ENCODE assay signal across 9 cellular contexts in the genomic region with DNA sequence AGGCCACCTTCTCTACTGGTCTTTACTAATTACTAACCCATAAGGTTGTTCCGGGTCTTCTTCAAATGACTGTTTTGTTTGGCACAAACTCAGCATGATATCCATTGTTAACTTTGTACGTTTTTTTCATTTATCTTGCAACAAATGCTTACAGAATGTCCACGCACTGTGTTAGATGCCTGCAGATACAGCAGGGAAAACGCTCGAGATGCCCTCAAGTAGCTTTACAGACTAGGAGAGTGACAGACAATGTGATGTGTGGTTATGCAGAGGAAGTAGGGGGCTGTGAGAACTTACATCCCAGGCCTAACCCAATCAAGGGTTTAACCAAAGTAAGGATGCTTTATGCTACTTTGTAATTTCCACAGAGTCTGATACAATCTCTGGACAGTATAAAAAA. TPM values are rescaled to one million over a fixed set of nuclear protein-coding genes. Genes with fewer than 3 reads are reported as not detected.
DNase-seq lines count a peak whose midpoint lies in the region; ATAC-seq, FAIRE-seq and TF ChIP-seq lines count a peak whose summit lies in the region.
"Had no signal": no experiment of that assay in that cellular context is flagged by ENCODE, and none has a peak within 500 bp of the region (broad histone marks: within the 10 kb centered on the region; RNA-seq: fewer than 3 reads in every experiment).

No MANE protein-coding gene starts in this region.

- no peaks in the 10 kb centered on the region for H3K9me2 ChIP-seq in Loucy (replicated peaks; ENCODE audit: low read depth, low read length)

- H3K27ac Mint-ChIP-seq in natural killer cell treated with Interleukin-12 subunit alpha and Interleukin-12 subunit beta and Interleukin-15 and Interleukin-18, amount 100 ng/mL, for 72 hours, result peak overlapping the region; percentile 81 to 89

- H3K4me3 Mint-ChIP-seq in natural killer cell treated with Interleukin-12 subunit alpha and Interleukin-12 subunit beta and Interleukin-15 and Interleukin-18, amount 100 ng/mL, for 72 hours, result peak overlapping the region; percentile 88

- H3K9me3 ChIP-seq in DND-41 (ENCODE audit: insufficient read depth, low read length, severe bottlenecking) (no peaks in the 10 kb centered on the region), Loucy (ENCODE audit: insufficient read depth, low read depth, low read length) (no peaks in the 10 kb centered on the region)

- H3K36me3 ChIP-seq in DND-41 (ENCODE audit: insufficient read depth, low read length), result peaks cover 32% of the 10 kb centered on the region
- H3K36me3 ChIP-seq in Loucy (ENCODE audit: insufficient read depth, low read length), result no peaks in the 10 kb centered on the region; the same call in 1 of the 2 replicates
- H3K36me3 ChIP-seq in bronchial epithelial cell (ENCODE audit: control insufficient read depth, insufficient read depth, low read length), result no peaks in the 10 kb centered on the region

- no peaks in the 10 kb centered on the region for H3K9me3 Mint-ChIP-seq in natural killer cell treated with Interleukin-12 subunit alpha and Interleukin-12 subunit beta and Interleukin-15 and Interleukin-18, amount 100 ng/mL, for 72 hours

- H4K20me1 ChIP-seq in DND-41 (ENCODE audit: insufficient read depth, low read length) (peaks cover 5% of the 10 kb centered on the region; the same call in 1 of the 2 replicates), Loucy (ENCODE audit: insufficient read depth, low read length, poor library complexity, severe bottlenecking) (peaks cover 4% of the 10 kb centered on the region)

- peaks cover 5 to 10% of the 10 kb centered on the region in 2 donors for H3K4me1 Mint-ChIP-seq in natural killer cell treated with Interleukin-12 subunit alpha and Interleukin-12 subunit beta and Interleukin-15 and Interleukin-18, amount 100 ng/mL, for 72 hours (ENCODE audit: low read depth in 2 of 2)

- H3K4me1 ChIP-seq in DND-41 (ENCODE audit: insufficient read depth, low read length) (peaks cover 45% of the 10 kb centered on the region), Loucy (ENCODE audit: insufficient read depth, low read length, poor library complexity, severe bottlenecking) (peaks cover 27% of the 10 kb centered on the region)

- no peaks in the 10 kb centered on the region for H3F3A ChIP-seq in Loucy (ENCODE audit: low read depth)

- H2AFZ ChIP-seq in DND-41 (ENCODE audit: low read depth, low read length) (peak overlapping the region; percentile 99), Loucy (ENCODE audit: low read length) (peak overlapping the region; percentile 83)

- FAIRE-seq in bronchial epithelial cell (lab: Jason Lieb, UNC), result no peak

- no peaks in the 10 kb centered on the region for H3K27me3 Mint-ChIP-seq in natural killer cell treated with Interleukin-12 subunit alpha and Interleukin-12 subunit beta and Interleukin-15 and Interleukin-18, amount 100 ng/mL, for 72 hours

- TF ChIP-seq CTCF in DND-41 (IDR thresholded peaks at IDR 0.05; ENCODE audit: borderline replicate concordance, extremely low read depth, low read length, poor library complexity, severe bottlenecking) (no peak), Loucy (conservative IDR thresholded peaks at IDR 0.05; ENCODE audit: low read length) (no peak), bronchial epithelial cell (IDR thresholded peaks at IDR 0.05; ENCODE audit: insufficient read depth, low read length, severe bottlenecking) (no peak)

- peak; percentile 73 for ATAC-seq in DND-41 (ENCODE audit: insufficient read depth, low read depth)
- peak in 1 of 2 donors; percentile 45 for ATAC-seq in natural killer cell treated with Interleukin-12 subunit alpha and Interleukin-12 subunit beta and Interleukin-15 and Interleukin-18, amount 100 ng/mL, for 72 hours
- ATAC-seq in HG03571 (IDR thresholded peaks at IDR 0.05; ENCODE audit: unreplicated experiment), result no peak

- DNase-seq in DND-41 (peak; percentile 40), bronchial epithelial cell (ENCODE audit: low read depth) (no peak), NCI-H2107 treated with DMSO at 0.1 percent for 48 hours (lab: John Stamatoyannopoulos, UW; ENCODE audit: unreplicated experiment) (no peak), activated gamma-delta T cell (lab: John Stamatoyannopoulos, UW) (no peak)
- DNase-seq in natural killer cell treated with Interleukin-12 subunit alpha and Interleukin-12 subunit beta and Interleukin-15 and Interleukin-18, amount 100 ng/mL, for 72 hours (ENCODE audit: low spot score), result no peak
- DNase-seq in activated effector memory CD4-positive, alpha-beta T cell treated with anti-CD3 and anti-CD28 coated beads, Interleukin-2, amount 50 U/mL, for 16 hours, result no peak

- H3K79me2 ChIP-seq in DND-41 (ENCODE audit: insufficient read depth, low read length) (peaks cover 49% of the 10 kb centered on the region), Loucy (ENCODE audit: insufficient read depth, low read length) (peaks cover 40% of the 10 kb centered on the region)

- H3K27me3 ChIP-seq in DND-41 (ENCODE audit: insufficient read depth, low read length, poor library complexity) (no peaks in the 10 kb centered on the region), Loucy (ENCODE audit: insufficient read depth, low read length, poor library complexity, severe bottlenecking) (no peaks in the 10 kb centered on the region), bronchial epithelial cell (ENCODE audit: control insufficient read depth, insufficient read depth, low read length) (no peaks in the 10 kb centered on the region)

- H3K36me3 Mint-ChIP-seq in natural killer cell treated with Interleukin-12 subunit alpha and Interleukin-12 subunit beta and Interleukin-15 and Interleukin-18, amount 100 ng/mL, for 72 hours, result peaks cover 5% of the 10 kb centered on the region

- H3K4me2 ChIP-seq in DND-41 (ENCODE audit: insufficient read depth, low read length) (peak overlapping the region; percentile 80), Loucy (ENCODE audit: low read depth, low read length, poor library complexity, severe bottlenecking) (peak overlapping the region; percentile 80)

- H3K4me3 ChIP-seq in DND-41 (ENCODE audit: low read depth in 1 of 2, low read length in 2 of 2) (peak overlapping the region; percentile 82 to 88; a peak in 3 of 4 replicates), Loucy (ENCODE audit: low read length, poor library complexity, severe bottlenecking) (peak overlapping the region; percentile 79), bronchial epithelial cell (ENCODE audit: low read depth, low read length) (peak overlapping the region; percentile 91)

- peak overlapping the region; percentile 98 for H3K27ac ChIP-seq in DND-41 (ENCODE audit: low read length)

- H3K9ac ChIP-seq in DND-41 (ENCODE audit: low read depth, low read length) (peak overlapping the region; percentile 91), Loucy (ENCODE audit: low read depth, low read length, poor library complexity, severe bottlenecking) (peak overlapping the region; percentile 92)

RNA-seq across cellular contexts. Expression of gene RFC4, which starts 0.9 kb away (rescaled TPM):
- 12.4 and 26.1 TPM in 2 replicates for total RNA-seq in bronchial epithelial cell
- total RNA-seq in natural killer cell treated with Interleukin-12 subunit alpha and Interleukin-12 subunit beta and Interleukin-15 and Interleukin-18, amount 100 ng/mL, for 72 hours, result 100 to 1,000 TPM in 1 of 2 donors, 10 to 100 TPM in 1; 63.1 to 114 TPM

RNA-seq across cellular contexts. Expression of gene EIF4A2, which starts 23.9 kb away (rescaled TPM):
- total RNA-seq in bronchial epithelial cell, result 357 and 614 TPM in 2 replicates
- total RNA-seq in natural killer cell treated with Interleukin-12 subunit alpha and Interleukin-12 subunit beta and Interleukin-15 and Interleukin-18, amount 100 ng/mL, for 72 hours, result 100 to 1,000 TPM; 399 to 539 TPM

RNA-seq across cellular contexts. Expression of gene ADIPOQ, which starts 35.3 kb away (rescaled TPM):
- not detected in 2 replicates for total RNA-seq in bronchial epithelial cell
- total RNA-seq in natural killer cell treated with Interleukin-12 subunit alpha and Interleukin-12 subunit beta and Interleukin-15 and Interleukin-18, amount 100 ng/mL, for 72 hours, result not detected
- total RNA-seq: lung microvascular endothelial cell had no signal
